Comparison of ENCODE assay signal across 7 cellular contexts in the genomic region with DNA sequence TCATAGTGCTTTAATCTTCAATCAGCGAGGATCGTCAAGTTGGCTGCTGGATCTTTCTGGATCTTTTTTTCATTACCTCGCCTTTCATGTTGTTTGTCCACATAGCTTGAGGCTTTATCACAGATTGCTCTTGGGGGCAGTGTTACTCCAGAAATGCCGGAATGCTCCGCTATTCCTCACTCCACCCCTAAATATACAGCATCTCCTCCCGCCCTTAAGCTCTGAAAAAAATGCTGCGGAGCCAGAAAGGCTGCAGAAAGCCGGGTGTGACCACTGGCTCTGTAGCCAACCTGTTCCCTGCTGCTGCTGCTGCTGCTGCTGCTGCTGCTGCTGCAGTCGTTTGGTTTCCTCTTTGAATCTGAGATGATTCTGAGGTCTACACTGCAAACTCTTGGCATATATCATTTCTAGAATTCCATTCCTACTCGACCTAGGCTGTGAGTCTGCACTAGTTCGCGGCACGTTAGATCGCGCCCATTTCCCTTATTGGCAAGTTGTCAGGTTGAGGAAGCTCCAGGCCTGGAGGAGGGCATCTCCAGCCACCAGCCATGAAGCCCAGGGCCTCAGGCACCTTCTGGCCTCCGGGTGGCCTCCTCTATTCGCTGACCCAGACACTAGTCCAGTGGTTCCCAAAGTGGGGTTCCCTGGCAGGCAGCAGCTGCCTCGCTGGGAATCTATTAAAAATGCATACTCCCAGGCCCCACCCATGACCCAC. TPM values are rescaled to one million over a fixed set of nuclear protein-coding genes. Genes with fewer than 3 reads are reported as not detected.
DNase-seq lines count a peak whose midpoint lies in the region; ATAC-seq and TF ChIP-seq lines count a peak whose summit lies in the region.

No MANE protein-coding gene starts in this region.

- intact Hi-C loops in lower leg skin (cut with DNase I; ENCODE audit: low total_unique reads): no loop called here

- peak; percentile 71 for ATAC-seq in HG03135 (IDR thresholded peaks at IDR 0.05; ENCODE audit: unreplicated experiment)

- TF ChIP-seq POLR2A in lower leg skin (IDR thresholded peaks at IDR 0.05): no peak

- in situ Hi-C loops in GM13976 (cut with MboI; ENCODE audit: low sequenced_read_pairs, unreplicated experiment): no loop called here

- 7 to 38% methylated on average over 14 to 18 of the region's 18 CpGs for WGBS in lower leg skin, 2 donors

- DNase-seq in GM13976 (ENCODE audit: low spot score) (peak; percentile 83), NCI-H526 (lab: John Stamatoyannopoulos, UW) (peak; percentile 81 to 91), dermis blood vessel endothelial cell (peak; percentile 90), lower leg skin (ENCODE audit: low spot score in 2 of 2) (peak; percentile 77 to 87)
- DNase-seq in activated CD4-positive, alpha-beta T cell treated with anti-CD3 and anti-CD28 coated beads, Interleukin-2, amount 50 U/mL, for 48 hours: peak; percentile 56 to 68
- DNase-seq in stimulated activated CD4-positive, alpha-beta T cell treated with anti-CD3 and anti-CD28 coated beads, TNF-alpha, amount 100 ng/mL, for 4 hours (ENCODE audit: low read depth in 3 of 3): peak in 2 of 3 experiments; percentile 19 to 30

- H3K4me3 ChIP-seq in lower leg skin (ENCODE audit: low read depth, poor library complexity, severe bottlenecking): no peak overlapping the region

- TF ChIP-seq CTCF in GM13976 (IDR thresholded peaks at IDR 0.05; ENCODE audit: borderline replicate concordance, control extremely low read depth, extremely low read depth, insufficient read depth, missing control alignments) (peak; percentile 25), lower leg skin (IDR thresholded peaks at IDR 0.05) (peak in 1 of 3 donors; percentile 11)

RNA-seq across cellular contexts. Expression of gene WDR13, which starts 34.2 kb away (rescaled TPM):
- 137 and 143 TPM in 2 replicates for total RNA-seq in dermis blood vessel endothelial cell
- 100 to 1,000 TPM in 3 of 4 donors, 10 to 100 TPM in 1; 87.8 to 143 (median 121) TPM for total RNA-seq in lower leg skin

RNA-seq across cellular contexts. Expression of gene WAS, which starts 52.1 kb away (rescaled TPM):
- 0.09 TPM in 1 of 2 replicates, not detected in the other for total RNA-seq in dermis blood vessel endothelial cell
- total RNA-seq in lower leg skin: 1 to 10 TPM; 1.3 to 4.1 (median 3.2) TPM

RNA-seq across cellular contexts. Expression of gene RBM3, which starts 57.2 kb away (rescaled TPM):
- total RNA-seq in dermis blood vessel endothelial cell (121 and 148 TPM in 2 replicates), lower leg skin (100 to 1,000 TPM; 162 to 207 (median 198) TPM)

Comparison
In these comparisons a context has a peak if more than half of its experiments do, and no peak if none do; other contexts are left out.
1. DNase-seq: peak in every context shown above with its lines; median percentile 90 in dermis blood vessel endothelial cell; 86 in NCI-H526; 83 in GM13976; 82 in lower leg skin; 62 in activated CD4-positive, alpha-beta T cell treated with anti-CD3 and anti-CD28 coated beads, Interleukin-2, amount 50 U/mL, for 48 hours; 24 in stimulated activated CD4-positive, alpha-beta T cell treated with anti-CD3 and anti-CD28 coated beads, TNF-alpha, amount 100 ng/mL, for 4 hours.